In genomic region chr3:65664436-65664835, GRCh38 we compare ENCODE assay signal across 19 cellular contexts.
A peak's percentile ranks its signal among the peaks of the same experiment; 100 is the strongest.
DNase-seq lines count a peak whose midpoint lies in the region; ATAC-seq and TF ChIP-seq lines count a peak whose summit lies in the region.
"Had no signal": no experiment of that assay in that cellular context is flagged by ENCODE, and none has a peak within 500 bp of the region (broad histone marks: within the 10 kb centered on the region; RNA-seq: fewer than 3 reads in every experiment).

No MANE protein-coding gene starts in this region.

- BruUV-seq in PC-3 (replicated peaks; lab: Mats Ljungman, UMichigan) (no TSS peak), mammary epithelial cell (replicated peaks; lab: Mats Ljungman, UMichigan) (no TSS peak)

- H3K4me2 ChIP-seq in PC-3 (ENCODE audit: low read length) (no peak overlapping the region), mammary epithelial cell (ENCODE audit: insufficient read depth, low read depth, low read length) (no peak overlapping the region)
- H3K4me2 ChIP-seq: A549 had no signal

- H3K27ac ChIP-seq in PC-3 (ENCODE audit: low read length), result no peak overlapping the region
- H3K27ac ChIP-seq in mammary epithelial cell (ENCODE audit: insufficient read depth, low read depth, low read length), result no peak overlapping the region
- H3K27ac ChIP-seq: A549, GM23248 had no signal

- POLR2A ChIA-PET in PC-3 (lab: Charles Lee; ENCODE audit: unreplicated experiment), result no interaction called here

- H3K9me3 ChIP-seq in PC-3 (ENCODE audit: low read length), result no peaks in the 10 kb centered on the region
- H3K9me3 ChIP-seq in mammary epithelial cell (replicated peaks; ENCODE audit: insufficient read depth, low read length), result no peaks in the 10 kb centered on the region
- H3K9me3 ChIP-seq: A549 had no signal

- ATAC-seq in PC-3 (peak; percentile 37), HG02678 (IDR thresholded peaks at IDR 0.05; ENCODE audit: unreplicated experiment) (no peak), GM21576 (IDR thresholded peaks at IDR 0.05; ENCODE audit: unreplicated experiment) (no peak)
- ATAC-seq: A549, HCT116 had no signal

- in situ Hi-C loops in mammary epithelial cell (cut with MboI; ENCODE audit: low sequenced_read_pairs in 2 of 2), result loop anchor here in 1 of 2 donors (25.0 kb wide), 1 partner anchor 227 kb away; no protein-coding TSS in a partner anchor

- no peak overlapping the region for H3K4me3 ChIP-seq in PC-3 (ENCODE audit: low read length)
- H3K4me3 ChIP-seq in mammary epithelial cell (replicated peaks in 1 of 3; ENCODE audit: insufficient read depth in 1 of 3, low read depth in 2 of 3, low read length in 3 of 3), result no peak overlapping the region
- H3K4me3 ChIP-seq: A549, GM23248 had no signal

- dilution Hi-C loops in mammary epithelial cell (cut with HindIII; ENCODE audit: low sequenced_read_pairs), result no loop called here

- H3K27me3 ChIP-seq in PC-3 (ENCODE audit: low read length), result no peaks in the 10 kb centered on the region
- H3K27me3 ChIP-seq in mammary epithelial cell (ENCODE audit: insufficient read depth, low read length), result no peaks in the 10 kb centered on the region

- no peak overlapping the region for H3K9ac ChIP-seq in PC-3 (ENCODE audit: low read length)
- no peak overlapping the region for H3K9ac ChIP-seq in mammary epithelial cell (ENCODE audit: insufficient read depth, low read length)
- H3K9ac ChIP-seq: GM23248 had no signal

- H3K79me2 ChIP-seq in PC-3 (ENCODE audit: low read length), result no peaks in the 10 kb centered on the region
- no peaks in the 10 kb centered on the region for H3K79me2 ChIP-seq in mammary epithelial cell (ENCODE audit: insufficient read depth, low read length)

- TF ChIP-seq CTCF in PC-3 (conservative IDR thresholded peaks at IDR 0.05; ENCODE audit: low read depth, low read length), result no peak
- no peak for TF ChIP-seq CTCF in mammary epithelial cell (conservative IDR thresholded peaks at IDR 0.05 in 1 of 2, IDR thresholded peaks at IDR 0.05 in 1 of 2; ENCODE audit: extremely low read depth in 1 of 2, insufficient read depth in 1 of 2, low read depth in 1 of 2, low read length in 2 of 2)

- intact Hi-C loops in PC-3 (cut with micrococcal nuclease) (loop anchor here (10.0 kb wide), 1 partner anchor 90 kb away; no protein-coding TSS in a partner anchor), mammary epithelial cell (cut with micrococcal nuclease) (no loop called here)

- H3K4me1 ChIP-seq in PC-3 (ENCODE audit: insufficient read depth, low read length) (peaks cover 20% of the 10 kb centered on the region; the same call in 1 of the 2 replicates), mammary epithelial cell (ENCODE audit: insufficient read depth, low read length) (peaks cover 7% of the 10 kb centered on the region)
- H3K4me1 ChIP-seq: A549 had no signal

- DNase-seq in EH (ENCODE audit: low read depth), result peak; percentile 8
- no peak for DNase-seq in PC-3
- peak; percentile 58 for DNase-seq in astrocyte of the hippocampus (ENCODE audit: low read depth, low spot score)
- DNase-seq in occipital lobe (lab: John Stamatoyannopoulos, UW), result no peak
- no peak for DNase-seq in mammary epithelial cell
- DNase-seq: 8988T; ACHN; C1 segment of cervical spinal cord; Calu3; CD4-positive, alpha-beta memory T cell; COR-L47; DMS53; DMS79 treated with DMSO at 0.1 percent for 48 hours; GM23248; H9 had no signal

- CTCF ChIA-PET in PC-3 (lab: Charles Lee) (no interaction called here), mammary epithelial cell (lab: Charles Lee; ENCODE audit: low non-redundant PET) (interaction anchor here (0.6 kb wide), 1 partner anchor 217 kb away, joined by 5 read pairs; no protein-coding TSS in a partner anchor)

- no peaks in the 10 kb centered on the region for H3K9me2 ChIP-seq in PC-3 (replicated peaks; ENCODE audit: low read length)

- H3K36me3 ChIP-seq in PC-3 (ENCODE audit: low read depth, low read length), result no peaks in the 10 kb centered on the region
- no peaks in the 10 kb centered on the region for H3K36me3 ChIP-seq in mammary epithelial cell (ENCODE audit: insufficient read depth, low read length)

- H2AFZ ChIP-seq in PC-3 (ENCODE audit: low read length), result no peak overlapping the region
- H2AFZ ChIP-seq in mammary epithelial cell (ENCODE audit: low read depth, low read length), result no peak overlapping the region
- H2AFZ ChIP-seq: GM23248 had no signal

- H4K20me1 ChIP-seq in PC-3 (ENCODE audit: low read length) (no peaks in the 10 kb centered on the region), mammary epithelial cell (ENCODE audit: insufficient read depth, low read length) (no peaks in the 10 kb centered on the region)

- H3F3A ChIP-seq in PC-3 (ENCODE audit: low read length, unreplicated experiment), result no peaks in the 10 kb centered on the region

- WGBS in mammary epithelial cell (ENCODE audit: low coverage, missing lambda C conversion rate), result 67% methylated on average over 3 of the region's 3 CpGs

Comparison
In these comparisons a context has a peak if more than half of its experiments do, and no peak if none do; other contexts are left out.
1. DNase-seq: peak in EH (single experiment) and astrocyte of the hippocampus (single experiment); none in PC-3 (single experiment), occipital lobe (single experiment) and mammary epithelial cell (single experiment).